ENCODE assay signal across 6 cellular contexts in the genomic region with DNA sequence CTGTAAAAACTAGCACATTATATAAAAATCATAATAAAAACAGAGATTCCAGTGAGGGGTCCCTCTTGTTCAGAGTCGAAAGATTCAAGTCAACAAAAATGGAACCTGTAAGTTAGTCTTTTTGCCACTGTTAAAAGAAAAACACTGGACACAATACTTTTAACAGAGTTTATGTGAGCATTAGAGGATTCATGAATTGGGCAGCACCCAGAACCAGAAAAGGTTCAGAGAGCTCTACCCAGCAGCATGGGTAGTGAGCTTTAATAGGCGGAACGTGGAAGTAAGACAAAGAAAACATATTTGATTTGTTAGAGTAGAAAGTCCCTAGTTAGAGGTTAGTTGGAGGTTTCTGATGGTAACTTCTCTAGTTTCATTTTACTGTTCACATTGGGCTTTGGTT.
"Had no signal": no experiment of that assay in that cellular context is flagged by ENCODE, and none has a peak within 500 bp of the region (broad histone marks: within the 10 kb centered on the region; RNA-seq: fewer than 3 reads in every experiment).

No MANE protein-coding gene starts in this region.

- H3K27ac ChIP-seq: HL-60, KMS-11 had no signal

- DNase-seq: IMR-90, KBM-7, KG1 had no signal

- H3K4me3 ChIP-seq: K562 had no signal
